In the genomic region with DNA sequence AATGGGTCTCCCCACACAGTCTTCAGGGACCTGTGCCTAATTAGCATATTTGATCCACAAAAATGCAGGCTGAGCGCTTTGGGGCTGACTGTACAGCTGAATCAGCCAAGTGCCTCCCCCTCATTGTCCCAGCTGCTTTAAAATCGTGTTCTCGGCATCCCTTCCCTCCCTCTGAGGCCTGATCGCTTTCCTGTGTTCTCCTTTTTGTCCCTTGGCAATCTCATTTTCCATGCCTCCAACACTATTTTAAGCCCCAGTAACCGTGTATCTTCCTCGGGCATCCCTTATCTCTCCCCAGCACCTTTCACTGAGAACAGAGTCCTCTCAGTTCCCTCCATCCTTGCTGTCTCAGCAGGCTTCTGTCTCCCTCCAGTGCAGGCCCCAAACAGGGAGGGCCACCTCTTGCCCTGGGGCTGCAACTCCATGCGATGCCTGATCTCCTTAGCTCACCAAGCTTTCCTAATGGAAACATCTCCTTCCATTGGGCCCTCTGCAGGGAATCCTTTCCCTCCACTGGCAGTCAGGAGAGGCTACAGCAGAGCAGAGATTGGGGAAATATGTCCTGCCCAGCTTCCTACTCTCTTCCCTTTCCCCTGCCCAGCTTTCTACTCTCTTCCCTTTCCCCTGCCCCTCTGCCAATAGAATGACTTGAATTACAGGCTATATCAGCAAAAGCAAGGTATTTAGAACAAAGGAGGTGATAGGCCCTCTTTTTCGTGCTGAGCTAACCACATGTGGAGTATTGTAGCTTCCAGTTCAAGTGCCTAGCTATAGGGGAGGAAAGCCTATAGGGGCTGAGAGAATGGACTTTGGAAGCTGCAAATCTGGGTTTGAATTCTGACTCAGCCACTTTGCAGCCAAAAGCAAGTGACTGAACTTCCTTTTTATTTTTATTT, we compare ENCODE assay signal across 9 cellular contexts.
DNase-seq lines count a peak whose midpoint lies in the region; ATAC-seq, FAIRE-seq and TF ChIP-seq lines count a peak whose summit lies in the region.
"Had no signal": no experiment of that assay in that cellular context is flagged by ENCODE, and none has a peak within 500 bp of the region (broad histone marks: within the 10 kb centered on the region; RNA-seq: fewer than 3 reads in every experiment).

No MANE protein-coding gene starts in this region.

- H3K27me3 ChIP-seq in brain microvascular endothelial cell (replicated peaks), result no peaks in the 10 kb centered on the region

- H3K27ac ChIP-seq in brain microvascular endothelial cell, result peak overlapping the region; percentile 78

- peak overlapping the region; percentile 36 to 88 for H3K27ac Mint-ChIP-seq in stimulated activated naive CD8-positive, alpha-beta T cell treated with anti-CD3 and anti-CD28 coated beads, Interleukin-15, amount 100 ng/mL, for 72 hours

- H3K4me1 Mint-ChIP-seq in stimulated activated naive CD8-positive, alpha-beta T cell treated with anti-CD3 and anti-CD28 coated beads, Interleukin-15, amount 100 ng/mL, for 72 hours, result no peaks in the 10 kb centered on the region

- no peaks in the 10 kb centered on the region for H3K36me3 ChIP-seq in brain microvascular endothelial cell (replicated peaks)

- H3K4me3 ChIP-seq in brain microvascular endothelial cell (ENCODE audit: low read depth, low read length), result no peak overlapping the region

- DNase-seq in HS-5 (ENCODE audit: low read depth), result peak; percentile 89
- DNase-seq in brain microvascular endothelial cell, result peak; percentile 85
- DNase-seq in islet precursor cell, result peak; percentile 85
- no peak for DNase-seq in stimulated activated naive CD8-positive, alpha-beta T cell treated with anti-CD3 and anti-CD28 coated beads, Interleukin-15, amount 100 ng/mL, for 72 hours
- DNase-seq in NCI-H510A treated with DMSO at 0.1 percent for 48 hours (lab: John Stamatoyannopoulos, UW), result no peak
- DNase-seq in stimulated activated CD4-positive, alpha-beta T cell treated with anti-CD3 and anti-CD28 coated beads, Interleukin-15, amount 100 ng/mL, for 24 hours, result no peak
- DNase-seq in GM19239 (ENCODE audit: insufficient read length, low spot score), result no peak
- DNase-seq: NCI-H526 had no signal

- ATAC-seq in stimulated activated naive CD8-positive, alpha-beta T cell treated with anti-CD3 and anti-CD28 coated beads, Interleukin-15, amount 100 ng/mL, for 72 hours, result no peak
- no peak for ATAC-seq in HG02938 (IDR thresholded peaks at IDR 0.05; ENCODE audit: unreplicated experiment)

- no peak for FAIRE-seq in GM19239 (lab: Jason Lieb, UNC)

- H3K9me3 Mint-ChIP-seq in stimulated activated naive CD8-positive, alpha-beta T cell treated with anti-CD3 and anti-CD28 coated beads, Interleukin-15, amount 100 ng/mL, for 72 hours, result no peaks in the 10 kb centered on the region

- H3K27me3 Mint-ChIP-seq in stimulated activated naive CD8-positive, alpha-beta T cell treated with anti-CD3 and anti-CD28 coated beads, Interleukin-15, amount 100 ng/mL, for 72 hours, result no peaks in the 10 kb centered on the region

- H3K4me3 Mint-ChIP-seq in stimulated activated naive CD8-positive, alpha-beta T cell treated with anti-CD3 and anti-CD28 coated beads, Interleukin-15, amount 100 ng/mL, for 72 hours, result no peak overlapping the region

- TF ChIP-seq CTCF in brain microvascular endothelial cell (IDR thresholded peaks at IDR 0.05; ENCODE audit: low read depth, low read length, missing control alignments), result peak; percentile 1

- in situ Hi-C loops in brain microvascular endothelial cell (cut with HindIII; ENCODE audit: low pct_ligation_motif_present, low sequenced_read_pairs), result no loop called here

Comparison
In these comparisons a context has a peak if more than half of its experiments do, and no peak if none do; other contexts are left out.
1. DNase-seq: peak in HS-5 (single experiment), brain microvascular endothelial cell (single experiment) and islet precursor cell (single experiment); none in stimulated activated naive CD8-positive, alpha-beta T cell treated with anti-CD3 and anti-CD28 coated beads, Interleukin-15, amount 100 ng/mL, for 72 hours (0 of 2), NCI-H510A treated with DMSO at 0.1 percent for 48 hours (single experiment), stimulated activated CD4-positive, alpha-beta T cell treated with anti-CD3 and anti-CD28 coated beads, Interleukin-15, amount 100 ng/mL, for 24 hours (single experiment) and GM19239 (single experiment).